ENCODE assay signal across 8 cellular contexts in the genomic region with DNA sequence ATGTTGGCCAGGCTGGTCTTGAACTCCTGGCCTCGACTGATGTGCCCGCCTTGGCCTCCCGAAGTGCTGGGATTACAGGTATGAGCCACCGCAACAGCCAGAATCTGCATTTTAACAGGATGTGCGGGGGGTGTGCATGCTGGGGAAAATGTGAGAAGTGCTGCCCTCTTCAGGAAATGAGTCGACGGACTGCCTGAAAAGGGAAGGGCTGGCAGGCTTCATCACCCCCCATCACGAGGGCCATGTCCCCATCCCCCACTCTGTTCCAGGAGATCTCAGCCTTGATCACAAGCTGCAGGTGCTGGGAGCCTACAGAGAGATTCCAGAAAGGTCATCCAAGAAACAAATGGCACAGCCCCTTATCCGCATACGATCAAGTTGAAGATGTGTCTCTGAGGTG.
DNase-seq lines count a peak whose midpoint lies in the region; ATAC-seq and TF ChIP-seq lines count a peak whose summit lies in the region.

No MANE protein-coding gene starts in this region.

- TF ChIP-seq CTCF in heart right ventricle (IDR thresholded peaks at IDR 0.05) (peak in 5 of 9 donors; percentile 7 to 29 (median 16)), right atrium auricular region (IDR thresholded peaks at IDR 0.05) (no peak), choroid plexus epithelial cell (conservative IDR thresholded peaks at IDR 0.05; ENCODE audit: low read depth, low read length) (peak; percentile 13), upper lobe of right lung (IDR thresholded peaks at IDR 0.05) (no peak), osteoblast (IDR thresholded peaks at IDR 0.05; ENCODE audit: extremely low read depth, low read depth, low read length) (no peak)

- no peaks in the 10 kb centered on the region for H3K4me1 ChIP-seq in heart right ventricle
- H3K4me1 ChIP-seq in right atrium auricular region: no peaks in the 10 kb centered on the region
- no peaks in the 10 kb centered on the region for H3K4me1 ChIP-seq in upper lobe of right lung
- no peaks in the 10 kb centered on the region for H3K4me1 ChIP-seq in osteoblast (ENCODE audit: insufficient read depth, low read length)

- H3K27me3 ChIP-seq in heart right ventricle (peaks cover 0 to 79% (median 71%) of the 10 kb centered on the region in 7 donors), right atrium auricular region (no peaks in the 10 kb centered on the region), upper lobe of right lung (peaks cover 34% of the 10 kb centered on the region), MG63 (peaks cover 33% of the 10 kb centered on the region), osteoblast (ENCODE audit: insufficient read depth, low read length) (no peaks in the 10 kb centered on the region)

- H2AFZ ChIP-seq in osteoblast (ENCODE audit: low read length): no peak overlapping the region

- no peaks in the 10 kb centered on the region for H4K20me1 ChIP-seq in osteoblast (ENCODE audit: insufficient read depth, low read length)

- H3K79me2 ChIP-seq in osteoblast (ENCODE audit: insufficient read depth, low read length): no peaks in the 10 kb centered on the region

- H3K4me2 ChIP-seq in osteoblast (ENCODE audit: insufficient read depth, low read length): no peak overlapping the region

- H3K4me3 ChIP-seq in heart right ventricle (no peak overlapping the region), right atrium auricular region (no peak overlapping the region), choroid plexus epithelial cell (ENCODE audit: low read depth, low read length) (no peak overlapping the region), upper lobe of right lung (no peak overlapping the region), MG63 (no peak overlapping the region), osteoblast (ENCODE audit: insufficient read depth, low read length) (no peak overlapping the region)

- H3K36me3 ChIP-seq in heart right ventricle (no peaks in the 10 kb centered on the region), right atrium auricular region (no peaks in the 10 kb centered on the region), upper lobe of right lung (no peaks in the 10 kb centered on the region), MG63 (no peaks in the 10 kb centered on the region), osteoblast (ENCODE audit: insufficient read depth, low read length) (no peaks in the 10 kb centered on the region)

- ATAC-seq in heart right ventricle (no peak), upper lobe of right lung (peak; percentile 46)

- WGBS in heart right ventricle, 2 donors: 27 to 51% methylated on average over 10 of the region's 10 CpGs

- H3K27ac ChIP-seq in heart right ventricle (no peak overlapping the region), right atrium auricular region (no peak overlapping the region), upper lobe of right lung (no peak overlapping the region), osteoblast (ENCODE audit: low read depth, low read length) (no peak overlapping the region)

- DNase-seq in heart right ventricle (no peak), right atrium auricular region (ENCODE audit: low spot score) (no peak), NCI-H82 treated with DMSO at 0.1 percent for 48 hours (lab: John Stamatoyannopoulos, UW; ENCODE audit: unreplicated experiment) (peak; percentile 59), choroid plexus epithelial cell (ENCODE audit: low read depth) (peak; percentile 2), upper lobe of right lung (no peak), MG63 (no peak), osteoblast (ENCODE audit: insufficient read length, low spot score, missing footprints) (no peak)
- no peak for DNase-seq in effector CD8-positive, alpha-beta T cell (lab: John Stamatoyannopoulos, UW)

- H3K9me3 ChIP-seq in heart right ventricle: no peaks in the 10 kb centered on the region
- H3K9me3 ChIP-seq in right atrium auricular region: no peaks in the 10 kb centered on the region
- H3K9me3 ChIP-seq in upper lobe of right lung: no peaks in the 10 kb centered on the region
- peaks cover 2% of the 10 kb centered on the region; the same call in 1 of the 2 replicates for H3K9me3 ChIP-seq in MG63
- no peaks in the 10 kb centered on the region for H3K9me3 ChIP-seq in osteoblast (ENCODE audit: low read depth, low read length)

- intact Hi-C loops in heart right ventricle (cut with DNase I) (no loop called here), upper lobe of right lung (cut with DNase I) (no loop called here)

Comparison
In these comparisons a context has a peak if more than half of its experiments do, and no peak if none do; other contexts are left out.
1. CTCF ChIP-seq: peak in heart right ventricle (5 of 9) and choroid plexus epithelial cell (single experiment); none in right atrium auricular region (0 of 2), upper lobe of right lung (single experiment) and osteoblast (single experiment).
2. DNase-seq: peak in NCI-H82 treated with DMSO at 0.1 percent for 48 hours (single experiment) and choroid plexus epithelial cell (single experiment); none in heart right ventricle (0 of 2), right atrium auricular region (single experiment), upper lobe of right lung (single experiment), MG63 (single experiment), osteoblast (single experiment) and effector CD8-positive, alpha-beta T cell (single experiment).